ENCODE assay signal across 25 cellular contexts in genomic region chr16:11475896-11476630, GRCh38.
"Had no signal": no experiment of that assay in that cellular context is flagged by ENCODE, and none has a peak within 500 bp of the region (broad histone marks: within the 10 kb centered on the region; RNA-seq: fewer than 3 reads in every experiment).

No MANE protein-coding gene starts in this region.

- H3K4me3 ChIP-seq: esophagus muscularis mucosa, gastrocnemius medialis, heart right ventricle, pancreas, psoas muscle, right lobe of liver, spleen, testis, tibial nerve had no signal

- FAIRE-seq: islet of Langerhans, pancreas had no signal

- H3K27ac Mint-ChIP-seq: dendritic cell treated with granulocyte-macrophage colony-stimulating factor and Interleukin-4, amounts not matched to agents 40 ng/mL and 50 ng/mL, for 4 days; naive thymus-derived CD4-positive, alpha-beta T cell; stimulated activated naive B cell treated with anti-CD40 and anti-IgM and Interleukin-4, amounts not matched to agents 10 μg/mL and 1 μg/mL and 100 μg/mL, for 72 hours had no signal

- H3K27me3 Mint-ChIP-seq: effector memory CD8-positive, alpha-beta T cell; naive thymus-derived CD4-positive, alpha-beta T cell; stimulated activated naive CD8-positive, alpha-beta T cell treated with anti-CD3 and anti-CD28 coated beads, Interleukin-15, amount 100 ng/mL, for 72 hours had no signal

- H3K4me1 Mint-ChIP-seq: neural crest cell; stimulated activated naive B cell treated with anti-CD40 and anti-IgM and Interleukin-4, amounts not matched to agents 10 μg/mL and 1 μg/mL and 100 μg/mL, for 72 hours; stimulated activated naive CD8-positive, alpha-beta T cell treated with anti-CD3 and anti-CD28 coated beads, Interleukin-15, amount 100 ng/mL, for 72 hours had no signal

- H3K9me3 ChIP-seq: gastrocnemius medialis, pancreas, psoas muscle, right lobe of liver, testis, tibial nerve had no signal

- H3K4me3 Mint-ChIP-seq: dendritic cell treated with granulocyte-macrophage colony-stimulating factor and Interleukin-4, amounts not matched to agents 40 ng/mL and 50 ng/mL, for 4 days; effector memory CD8-positive, alpha-beta T cell; naive thymus-derived CD4-positive, alpha-beta T cell; neural crest cell; stimulated activated naive B cell treated with anti-CD40 and anti-IgM and Interleukin-4, amounts not matched to agents 10 μg/mL and 1 μg/mL and 100 μg/mL, for 72 hours; stimulated activated naive CD8-positive, alpha-beta T cell treated with anti-CD3 and anti-CD28 coated beads, Interleukin-15, amount 100 ng/mL, for 72 hours had no signal

- H3K27ac ChIP-seq: epithelial cell of prostate, esophagus muscularis mucosa, gastrocnemius medialis, heart right ventricle, pancreas, psoas muscle, right lobe of liver, spleen, testis, tibial nerve had no signal

- DNase-seq: effector memory CD8-positive, alpha-beta T cell; gastrocnemius medialis; heart right ventricle; hypothalamus; mammary epithelial cell; naive thymus-derived CD4-positive, alpha-beta T cell; occipital lobe; pancreas; psoas muscle; retina; spleen; stimulated activated CD4-positive, alpha-beta T cell treated with anti-CD3 and anti-CD28 coated beads, Interleukin-15, amount 100 ng/mL, for 24 hours; stimulated activated CD4-positive, alpha-beta T cell treated with anti-CD3 and anti-CD28 coated beads, Interleukin-1b, Interleukin-23, amount 100 ng/mL, for 48 hours; stimulated activated CD4-positive, alpha-beta T cell treated with anti-CD3 and anti-CD28 coated beads, Interleukin-4, amount 100 ng/mL, for 24 hours; stimulated activated naive B cell treated with anti-CD40 and anti-IgM and Interleukin-4, amounts not matched to agents 10 μg/mL and 1 μg/mL and 100 μg/mL, for 72 hours; stimulated activated naive CD8-positive, alpha-beta T cell treated with anti-CD3 and anti-CD28 coated beads, Interleukin-15, amount 100 ng/mL, for 72 hours; testis had no signal

- H3K36me3 ChIP-seq: esophagus muscularis mucosa, gastrocnemius medialis, heart right ventricle, pancreas, right lobe of liver, spleen, tibial nerve had no signal

- H3K4me1 ChIP-seq: esophagus muscularis mucosa, gastrocnemius medialis, heart right ventricle, psoas muscle, right lobe of liver, spleen, testis, tibial nerve had no signal

- ATAC-seq: effector memory CD8-positive, alpha-beta T cell; gastrocnemius medialis; left lobe of liver; naive thymus-derived CD4-positive, alpha-beta T cell; pancreas; psoas muscle; stimulated activated naive B cell treated with anti-CD40 and anti-IgM and Interleukin-4, amounts not matched to agents 10 μg/mL and 1 μg/mL and 100 μg/mL, for 72 hours; stimulated activated naive CD8-positive, alpha-beta T cell treated with anti-CD3 and anti-CD28 coated beads, Interleukin-15, amount 100 ng/mL, for 72 hours had no signal

- H3K27me3 ChIP-seq: gastrocnemius medialis, heart right ventricle, pancreas, right lobe of liver, spleen, testis, tibial nerve had no signal
